8 cellular contexts compared by ENCODE assay signal in genomic region chr11:125110506-125110905, GRCh38. TPM values are rescaled to one million over a fixed set of nuclear protein-coding genes. Genes with fewer than 3 reads are reported as not detected.
DNase-seq lines count a peak whose midpoint lies in the region; ATAC-seq and TF ChIP-seq lines count a peak whose summit lies in the region.

No MANE protein-coding gene starts in this region.

- intact Hi-C loops in colonic mucosa (cut with DNase I): no loop called here

- ATAC-seq in GM19324 (IDR thresholded peaks at IDR 0.05; ENCODE audit: low FRiP score, unreplicated experiment): no peak

- H3K27ac ChIP-seq in colonic mucosa (no peak overlapping the region), neutrophil (peak overlapping the region; percentile 85)

- no peak for TF ChIP-seq CTCF in colonic mucosa (IDR thresholded peaks at IDR 0.05)
- TF ChIP-seq CTCF in neutrophil (IDR thresholded peaks at IDR 0.05): no peak

- H3K4me3 ChIP-seq in MG63: peak overlapping the region; percentile 97
- peak overlapping the region; percentile 54 for H3K4me3 ChIP-seq in colonic mucosa
- peak overlapping the region; percentile 83 to 88 for H3K4me3 ChIP-seq in neutrophil (ENCODE audit: low read depth in 1 of 2, low read length in 1 of 2)

- H3K4me1 ChIP-seq in colonic mucosa (no peaks in the 10 kb centered on the region), neutrophil (ENCODE audit: control insufficient read depth in 1 of 2, insufficient read depth in 1 of 2, low read depth in 1 of 2, low read length in 1 of 2) (peaks cover 15 to 17% of the 10 kb centered on the region in 2 experiments)

- H3K27me3 ChIP-seq in MG63 (no peaks in the 10 kb centered on the region), colonic mucosa (no peaks in the 10 kb centered on the region), neutrophil (peaks cover 12% of the 10 kb centered on the region)

- peak; percentile 26 for DNase-seq in EH (ENCODE audit: low read depth)
- DNase-seq in MG63: no peak
- DNase-seq in colonic mucosa: no peak
- DNase-seq in activated CD8-positive, alpha-beta memory T cell treated with anti-CD3 and anti-CD28 coated beads, Interleukin-2, amount 50 U/mL, for 4 hours: no peak
- DNase-seq in HPDE6-E6E7 (ENCODE audit: extremely low spot score): no peak
- no peak for DNase-seq in NCI-H1694 (lab: John Stamatoyannopoulos, UW)

- H3K9ac ChIP-seq in colonic mucosa (ENCODE audit: low read depth in 2 of 2, low read length in 2 of 2): peak overlapping the region in 1 of 2 donors; percentile 79

- H3K36me3 ChIP-seq in MG63: no peaks in the 10 kb centered on the region
- H3K36me3 ChIP-seq in colonic mucosa: no peaks in the 10 kb centered on the region
- H3K36me3 ChIP-seq in neutrophil: no peaks in the 10 kb centered on the region

- H3K9me3 ChIP-seq in MG63 (no peaks in the 10 kb centered on the region), colonic mucosa (no peaks in the 10 kb centered on the region), neutrophil (no peaks in the 10 kb centered on the region)

RNA-seq across cellular contexts. Expression of gene TMEM218, which starts 0.9 kb away (rescaled TPM):
- 27.7 and 31.6 TPM in 2 replicates for total RNA-seq in MG63 (2014; rRNA removed; shearing (Covaris generic); ENCODE audit: low replicate concordance)
- total RNA-seq in colonic mucosa: 10 to 100 TPM in 1 of 2 donors, 1 to 10 TPM in 1; 8.7 to 17.3 TPM

RNA-seq across cellular contexts. Expression of gene SLC37A2, which starts 47.4 kb away (rescaled TPM):
- total RNA-seq in MG63 (2014; rRNA removed; shearing (Covaris generic); ENCODE audit: low replicate concordance): 0.07 and 0.79 TPM in 2 replicates
- 1 to 10 TPM; 2.2 to 5.1 TPM for total RNA-seq in colonic mucosa

RNA-seq across cellular contexts. Expression of gene PKNOX2, which starts 54.0 kb away (rescaled TPM):
- total RNA-seq in MG63 (2014; rRNA removed; shearing (Covaris generic); ENCODE audit: low replicate concordance): 0.94 and 15.3 TPM in 2 replicates
- total RNA-seq in colonic mucosa: 1 to 10 TPM in 1 of 2 donors, under 1 TPM in 1; 0.52 to 1.3 TPM
